Comparison of ENCODE assay signal across 8 cellular contexts in genomic region chr15:40323239-40323952, GRCh38. TPM values are rescaled to one million over a fixed set of nuclear protein-coding genes. Genes with fewer than 3 reads are reported as not detected.
DNase-seq lines count a peak whose midpoint lies in the region; ATAC-seq and TF ChIP-seq lines count a peak whose summit lies in the region.

INAFM2 (plus strand) TSS chr15:40323692; CDS start chr15:40324056, 364 bp downstream.

- no peak for TF ChIP-seq POLR2A in breast epithelium (IDR thresholded peaks at IDR 0.05)

- intact Hi-C loops in breast epithelium (cut with DNase I; ENCODE audit: low total_unique reads) = no loop called here

- H3K27me3 ChIP-seq in AG04450 (ENCODE audit: control insufficient read depth, insufficient read depth, low read length) (peaks cover 3% of the 10 kb centered on the region), WERI-Rb-1 (ENCODE audit: insufficient read depth, low read depth, severe bottlenecking) (no peaks in the 10 kb centered on the region), breast epithelium (no peaks in the 10 kb centered on the region)

- H3K4me1 ChIP-seq in breast epithelium = peaks cover 4 to 5% of the 10 kb centered on the region in 2 donors

- TF ChIP-seq CTCF in AG04450 (IDR thresholded peaks at IDR 0.05; ENCODE audit: low read depth, low read length) (peak; percentile 67), WERI-Rb-1 (IDR thresholded peaks at IDR 0.05; ENCODE audit: low read depth, low read length) (peak; percentile 50), breast epithelium (IDR thresholded peaks at IDR 0.05) (peak; percentile 48 to 61 (median 58))

- peaks cover 19% of the 10 kb centered on the region for H3K36me3 ChIP-seq in WERI-Rb-1
- H3K36me3 ChIP-seq in breast epithelium = no peaks in the 10 kb centered on the region

- H3K27ac ChIP-seq in AG04450 (ENCODE audit: low read depth, low read length) (no peak within 1 kb of the TSS), WERI-Rb-1 (peak within 1 kb of the TSS; percentile 56), breast epithelium (peak within 1 kb of the TSS; percentile 79 to 81)

- peak within 1 kb of the TSS; percentile 71 for H3K4me3 ChIP-seq in AG04450 (ENCODE audit: low read depth, low read length)
- H3K4me3 ChIP-seq in WERI-Rb-1 (ENCODE audit: low read depth, low read length) = peak within 1 kb of the TSS; percentile 57
- H3K4me3 ChIP-seq in breast epithelium = peak within 1 kb of the TSS; percentile 64 to 94 (median 81)

- POLR2A ChIA-PET in AG04450 (lab: Yijun Ruan, JAX) = interaction anchor here (0.6 to 1.4 kb wide), 10 partner anchors 13 to 835 kb away, joined by 3 to 15 read pairs (median 4); no protein-coding TSS in a partner anchor

- H3K9me3 ChIP-seq in AG04450 (ENCODE audit: control insufficient read depth, insufficient read depth, low read length) = no peaks in the 10 kb centered on the region; the same call in 1 of the 2 replicates
- H3K9me3 ChIP-seq in WERI-Rb-1 (ENCODE audit: severe bottlenecking) = no peaks in the 10 kb centered on the region
- no peaks in the 10 kb centered on the region for H3K9me3 ChIP-seq in breast epithelium

- DNase-seq in AG04450 (ENCODE audit: low read depth, low spot score) = peak; percentile 85
- DNase-seq in NCI-H2227 (lab: John Stamatoyannopoulos, UW; ENCODE audit: unreplicated experiment) = peak; percentile 94
- peak; percentile 96 for DNase-seq in WERI-Rb-1
- peak; percentile 72 to 73 for DNase-seq in breast epithelium (ENCODE audit: low spot score in 2 of 2)
- peak; percentile 94 for DNase-seq in iPS-NIHi7 (ENCODE audit: extremely low spot score)
- peak; percentile 91 for DNase-seq in smooth muscle cell of the brain vasculature (ENCODE audit: low read depth, low spot score)

- peak; percentile 72 for ATAC-seq in GM18870 (IDR thresholded peaks at IDR 0.05; ENCODE audit: unreplicated experiment)
- ATAC-seq in HG03135 (IDR thresholded peaks at IDR 0.05; ENCODE audit: unreplicated experiment) = peak; percentile 89

- CTCF ChIA-PET in AG04450 (lab: Charles Lee) = interaction anchor here (0.6 to 5.1 kb wide), 17 partner anchors 9 to 124 kb away, joined by 3 to 85 read pairs (median 4); partner anchors contain the start of genes CCDC9B and IVD

RNA-seq across cellular contexts. Expression of gene INAFM2, which starts in this region (rescaled TPM):
- polyA plus RNA-seq in AG04450 (2011; rRNA removed) = 10.4 and 11.4 TPM in 2 replicates
- 5.0 and 6.6 TPM in 2 replicates for polyA minus RNA-seq in AG04450 (2011; rRNA and poly(A)+ RNA removed)
- total RNA-seq in breast epithelium = 10 to 100 TPM in 2 of 3 donors, 1 to 10 TPM in 1; 5.1 to 17.3 (median 12.5) TPM
